In the genomic region with DNA sequence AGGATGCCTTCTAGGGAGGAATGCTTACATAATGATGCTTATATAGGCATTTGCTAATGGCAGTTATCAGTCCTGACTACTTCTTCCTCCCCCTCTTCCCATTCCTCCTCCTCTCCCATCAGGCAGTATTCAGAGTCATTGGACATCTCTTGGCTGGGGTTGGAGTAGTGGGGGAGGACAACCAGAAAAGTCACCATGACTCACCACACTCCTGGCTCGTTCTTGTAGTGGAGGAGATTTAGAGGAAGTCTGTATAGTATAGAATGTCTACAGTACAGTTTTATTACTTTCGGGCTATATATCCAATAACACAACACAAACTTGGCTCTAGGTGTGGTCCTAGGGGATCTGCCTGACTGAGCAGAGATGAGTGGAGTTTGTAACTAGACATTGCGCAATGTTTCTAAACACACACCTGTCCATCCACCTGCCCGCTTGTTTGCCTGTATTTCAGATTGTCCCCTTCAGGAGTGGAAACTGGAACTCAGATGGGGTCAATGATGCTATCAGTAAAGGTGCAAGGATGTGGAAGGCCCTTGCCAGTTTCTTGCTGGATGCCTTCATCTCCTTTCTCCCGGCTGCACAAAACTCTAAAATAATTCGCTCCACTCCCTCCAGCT, we compare ENCODE assay signal across 14 cellular contexts. TPM values are rescaled to one million over a fixed set of nuclear protein-coding genes. Genes with fewer than 3 reads are reported as not detected.
DNase-seq lines count a peak whose midpoint lies in the region; ATAC-seq, FAIRE-seq and TF ChIP-seq lines count a peak whose summit lies in the region.
"Had no signal": no experiment of that assay in that cellular context is flagged by ENCODE, and none has a peak within 500 bp of the region (broad histone marks: within the 10 kb centered on the region; RNA-seq: fewer than 3 reads in every experiment).

No MANE protein-coding gene starts in this region.

- H3K27ac ChIP-seq in brain microvascular endothelial cell (no peak overlapping the region), HepG2 (ENCODE audit: extremely low read length, insufficient read depth, low read length) (no peak overlapping the region)
- H3K27ac ChIP-seq: WERI-Rb-1 had no signal

- no peak for FAIRE-seq in HepG2 (lab: Jason Lieb, UNC)

- POLR2A ChIA-PET in HepG2 (lab: Yijun Ruan, JAX), result no interaction called here

- no peak for TF ChIP-seq EP300 in HepG2 (IDR thresholded peaks at IDR 0.05; ENCODE audit: low read depth in 2 of 2, low read length in 2 of 2)
- no peak for TF ChIP-seq EP300 in HepG2 (CRISPR knock-in tag; IDR thresholded peaks at IDR 0.05; ENCODE audit: borderline replicate concordance)

- H3K9me3 Mint-ChIP-seq in natural killer cell, result no peaks in the 10 kb centered on the region
- no peaks in the 10 kb centered on the region for H3K9me3 Mint-ChIP-seq in activated naive CD8-positive, alpha-beta T cell treated with anti-CD3 and anti-CD28 coated beads for 36 hours
- H3K9me3 Mint-ChIP-seq: memory B cell; stimulated activated naive B cell treated with anti-CD40 and anti-IgM and Interleukin-4, amounts not matched to agents 10 μg/mL and 1 μg/mL and 100 μg/mL, for 72 hours had no signal

- no peaks in the 10 kb centered on the region for H3K79me2 ChIP-seq in HepG2 (ENCODE audit: insufficient read depth, low read length)

- no peak overlapping the region for H2AFZ ChIP-seq in HepG2 (ENCODE audit: low read length)

- no peak overlapping the region for H3K4me2 ChIP-seq in HepG2 (ENCODE audit: low read depth, low read length)

- intact Hi-C loops in HepG2 (cut with micrococcal nuclease; ENCODE audit: unreplicated experiment) (no loop called here), natural killer cell (cut with micrococcal nuclease) (no loop called here)

- DNase-seq in Caki2 (ENCODE audit: low read depth) (peak; percentile 40), HuH-7 (ENCODE audit: low spot score) (peak; percentile 12), brain microvascular endothelial cell (peak; percentile 29), HepG2 (ENCODE audit: low spot score) (no peak), iPS-NIHi7 (ENCODE audit: extremely low spot score) (no peak), natural killer cell (no peak), NCI-H1105 (lab: John Stamatoyannopoulos, UW) (no peak)
- DNase-seq in activated naive CD8-positive, alpha-beta T cell treated with anti-CD3 and anti-CD28 coated beads for 36 hours, result no peak
- DNase-seq: amniotic stem cell; H9; posterior cingulate gyrus; stimulated activated naive B cell treated with anti-CD40 and anti-IgM and Interleukin-4, amounts not matched to agents 10 μg/mL and 1 μg/mL and 100 μg/mL, for 72 hours; WERI-Rb-1 had no signal

- no peaks in the 10 kb centered on the region for H3K9me3 ChIP-seq in HepG2 (ENCODE audit: low read length)

- BruUV-seq in HepG2 (replicated peaks; lab: Mats Ljungman, UMichigan), result no TSS peak

- 10% methylated on average over 2 of the region's 6 CpGs for WGBS in HepG2 (ENCODE audit: low lambda C conversion rate)

- no peaks in the 10 kb centered on the region for H3K4me1 ChIP-seq in HepG2 (ENCODE audit: insufficient read depth, low read length)

- TF ChIP-seq CTCF in brain microvascular endothelial cell (IDR thresholded peaks at IDR 0.05; ENCODE audit: low read depth, low read length, missing control alignments) (no peak), HepG2 (CRISPR knock-in tag; IDR thresholded peaks at IDR 0.05) (no peak), natural killer cell (IDR thresholded peaks at IDR 0.05) (no peak)

- TF ChIP-seq RAD21 in HepG2 (CRISPR knock-in tag; IDR thresholded peaks at IDR 0.05), result no peak

- H3K36me3 ChIP-seq in brain microvascular endothelial cell (replicated peaks), result no peaks in the 10 kb centered on the region
- no peaks in the 10 kb centered on the region for H3K36me3 ChIP-seq in HepG2 (replicated peaks in 1 of 2; ENCODE audit: control insufficient read depth in 1 of 2, insufficient read depth in 2 of 2, low read length in 2 of 2)
- H3K36me3 ChIP-seq: WERI-Rb-1 had no signal

- TF ChIP-seq POLR2A in HepG2 (IDR thresholded peaks at IDR 0.05; ENCODE audit: insufficient read depth in 1 of 2, low read depth in 2 of 2, low read length in 2 of 2), result no peak

- no peak for ATAC-seq in HepG2
- no peak for ATAC-seq in natural killer cell
- ATAC-seq: stimulated activated naive B cell treated with anti-CD40 and anti-IgM and Interleukin-4, amounts not matched to agents 10 μg/mL and 1 μg/mL and 100 μg/mL, for 72 hours had no signal

- H3K27ac Mint-ChIP-seq in natural killer cell, result no peak overlapping the region
- H3K27ac Mint-ChIP-seq in activated naive CD8-positive, alpha-beta T cell treated with anti-CD3 and anti-CD28 coated beads for 36 hours, result no peak overlapping the region
- H3K27ac Mint-ChIP-seq: H9, memory B cell had no signal

- no peak overlapping the region for H3K4me3 Mint-ChIP-seq in natural killer cell
- H3K4me3 Mint-ChIP-seq in activated naive CD8-positive, alpha-beta T cell treated with anti-CD3 and anti-CD28 coated beads for 36 hours, result no peak overlapping the region
- H3K4me3 Mint-ChIP-seq: H9; memory B cell; stimulated activated naive B cell treated with anti-CD40 and anti-IgM and Interleukin-4, amounts not matched to agents 10 μg/mL and 1 μg/mL and 100 μg/mL, for 72 hours had no signal

- H4K20me1 ChIP-seq in HepG2 (ENCODE audit: insufficient read depth, low read length), result no peaks in the 10 kb centered on the region

- H3K36me3 Mint-ChIP-seq in natural killer cell, result no peaks in the 10 kb centered on the region
- no peaks in the 10 kb centered on the region for H3K36me3 Mint-ChIP-seq in activated naive CD8-positive, alpha-beta T cell treated with anti-CD3 and anti-CD28 coated beads for 36 hours
- H3K36me3 Mint-ChIP-seq: memory B cell; stimulated activated naive B cell treated with anti-CD40 and anti-IgM and Interleukin-4, amounts not matched to agents 10 μg/mL and 1 μg/mL and 100 μg/mL, for 72 hours had no signal

- H3K4me1 Mint-ChIP-seq in natural killer cell, result no peaks in the 10 kb centered on the region
- no peaks in the 10 kb centered on the region for H3K4me1 Mint-ChIP-seq in activated naive CD8-positive, alpha-beta T cell treated with anti-CD3 and anti-CD28 coated beads for 36 hours
- H3K4me1 Mint-ChIP-seq: memory B cell had no signal

- no peak overlapping the region for H3K9ac ChIP-seq in HepG2 (ENCODE audit: insufficient read depth, low read depth, low read length)

- no peak overlapping the region for H3K4me3 ChIP-seq in brain microvascular endothelial cell (ENCODE audit: low read depth, low read length)
- H3K4me3 ChIP-seq in HepG2 (replicated peaks in 1 of 3; ENCODE audit: insufficient read depth in 1 of 3, low read depth in 2 of 3, low read length in 3 of 3), result no peak overlapping the region

- CTCF ChIA-PET in HepG2 (lab: Yijun Ruan, JAX; ENCODE audit: low intra/inter-chr PET ratio, low total read pairs), result no interaction called here

- in situ Hi-C loops in Caki2 (cut with HindIII; ENCODE audit: low pct_unique_long_range_greater_than_20kb, low sequenced_read_pairs) (no loop called here), brain microvascular endothelial cell (cut with HindIII; ENCODE audit: low pct_ligation_motif_present, low sequenced_read_pairs) (no loop called here), HepG2 (cut with HindIII; ENCODE audit: extremely low pct_ligation_motif_present, low pct_unique_long_range_greater_than_20kb) (no loop called here)

- H3K27me3 ChIP-seq in brain microvascular endothelial cell (replicated peaks) (no peaks in the 10 kb centered on the region), HepG2 (ENCODE audit: control insufficient read depth in 1 of 2, insufficient read depth in 2 of 2, low read length in 2 of 2) (no peaks in the 10 kb centered on the region)

- H3K27me3 Mint-ChIP-seq in natural killer cell (ENCODE audit: low read depth in 2 of 2), result peaks cover 10 to 21% of the 10 kb centered on the region in 2 donors
- H3K27me3 Mint-ChIP-seq in activated naive CD8-positive, alpha-beta T cell treated with anti-CD3 and anti-CD28 coated beads for 36 hours, result peaks cover 5% of the 10 kb centered on the region

RNA-seq across cellular contexts. Expression of a gene that starts 27.9 kb away (rescaled TPM):
- total RNA-seq in Caki2 (2014; rRNA removed; shearing (Covaris generic); ENCODE audit: low replicate concordance), result not detected in 2 replicates
- not detected in 2 replicates for total RNA-seq in HepG2 (2016; rRNA removed; fragmentation: Illumina TruSeq; extraction: Trizol)
- not detected in 2 replicates for total RNA-seq in HepG2 (2016; cell fraction: cytosol; rRNA removed; fragmentation: Illumina TruSeq; extraction: Trizol; ENCODE audit: low read depth)
- not detected in 2 replicates for total RNA-seq in HepG2 (2016; cell fraction: insoluble cytoplasmic fraction; rRNA removed; fragmentation: Illumina TruSeq; extraction: Trizol)
- total RNA-seq in HepG2 (2016; cell fraction: membrane; rRNA removed; fragmentation: Illumina TruSeq; extraction: Trizol), result not detected in 2 replicates
- not detected in 2 replicates for total RNA-seq in HepG2 (2016; cell fraction: nucleus; rRNA removed; fragmentation: Illumina TruSeq; extraction: Trizol)
- polyA plus RNA-seq in HepG2 (2011; rRNA removed), result not detected in 2 replicates
- not detected in 2 replicates for polyA plus RNA-seq in HepG2 (2011; cell fraction: cytosol; rRNA removed)
- polyA plus RNA-seq in HepG2 (2011; cell fraction: nucleus; rRNA removed), result not detected in 2 replicates
- not detected in 2 replicates for polyA plus RNA-seq in HepG2 (2012)
- not detected in 2 replicates for polyA plus RNA-seq in HepG2 (2016; cell fraction: cytosol; fragmentation: Illumina TruSeq; extraction: Trizol; ENCODE audit: low read depth)
- polyA plus RNA-seq in HepG2 (2016; cell fraction: insoluble cytoplasmic fraction; fragmentation: Illumina TruSeq; extraction: Trizol; ENCODE audit: low read depth), result not detected in 2 replicates
- not detected in 2 replicates for polyA plus RNA-seq in HepG2 (2016; cell fraction: membrane; fragmentation: Illumina TruSeq; extraction: Trizol; ENCODE audit: low read depth)
- not detected in 2 replicates for polyA plus RNA-seq in HepG2 (2016; cell fraction: nucleus; fragmentation: Illumina TruSeq; extraction: Trizol; ENCODE audit: insufficient read depth, low read depth)
- polyA minus RNA-seq in HepG2 (2011; rRNA and poly(A)+ RNA removed; ENCODE audit: low replicate concordance), result 0.02 TPM in 1 of 2 replicates, not detected in the other
- polyA minus RNA-seq in HepG2 (2011; cell fraction: cytosol; rRNA and poly(A)+ RNA removed), result not detected in 2 replicates
- not detected in 2 replicates for polyA minus RNA-seq in HepG2 (2011; cell fraction: nucleus; rRNA and poly(A)+ RNA removed)
- total RNA-seq in natural killer cell, result not detected
- total RNA-seq in activated naive CD8-positive, alpha-beta T cell treated with anti-CD3 and anti-CD28 coated beads for 36 hours, result not detected
- total RNA-seq: H9 had no signal

Comparison
In these comparisons a context has a peak if more than half of its experiments do, and no peak if none do; other contexts are left out.
1. DNase-seq: peak in Caki2 (single experiment), HuH-7 (single experiment) and brain microvascular endothelial cell (single experiment); none in HepG2 (single experiment), iPS-NIHi7 (single experiment), natural killer cell (single experiment), NCI-H1105 (single experiment) and activated naive CD8-positive, alpha-beta T cell treated with anti-CD3 and anti-CD28 coated beads for 36 hours (single experiment).